14 cellular contexts compared by ENCODE assay signal in genomic region chr14:75139185-75139584, GRCh38. TPM values are rescaled to one million over a fixed set of nuclear protein-coding genes. Genes with fewer than 3 reads are reported as not detected.
DNase-seq lines count a peak whose midpoint lies in the region; ATAC-seq and TF ChIP-seq lines count a peak whose summit lies in the region.
"Had no signal": no experiment of that assay in that cellular context is flagged by ENCODE, and none has a peak within 500 bp of the region (broad histone marks: within the 10 kb centered on the region; RNA-seq: fewer than 3 reads in every experiment).

No MANE protein-coding gene starts in this region.

- TF ChIP-seq POLR2A in gastrocnemius medialis (IDR thresholded peaks at IDR 0.05), result no peak

- H3K27ac Mint-ChIP-seq in T-helper 2 cell treated with Interferon-gamma antibody and Interleukin-4, amounts not matched to agents 5 μg/mL and 100 μg/mL, for 36 hours, result no peak overlapping the region
- peak overlapping the region; percentile 47 for H3K27ac Mint-ChIP-seq in central memory CD8-positive, alpha-beta T cell (ENCODE audit: low read depth)

- intact Hi-C loops in gastrocnemius medialis (cut with DNase I; ENCODE audit: low total_unique reads), result loop anchor here (10.0 kb wide), 1 partner anchor 266 kb away; no protein-coding TSS in a partner anchor

- DNase-seq in T-helper 2 cell treated with Interferon-gamma antibody and Interleukin-4, amounts not matched to agents 5 μg/mL and 100 μg/mL, for 36 hours (ENCODE audit: low spot score), result no peak
- DNase-seq in T-helper 2 cell (no peak), gastrocnemius medialis (no peak), osteoblast (ENCODE audit: insufficient read length, low spot score, missing footprints) (no peak), GM23248 (no peak)
- no peak for DNase-seq in central memory CD8-positive, alpha-beta T cell (ENCODE audit: low spot score in 2 of 2)
- no peak for DNase-seq in NK-92 treated with Interleukin-12 subunit alpha and Interleukin-12 subunit beta, amount 100 ng/mL, for 24 hours (lab: John Stamatoyannopoulos, UW)
- DNase-seq: 8988T, NCI-H1436 treated with DMSO at 0.1 percent for 48 hours, NCI-H510A treated with DMSO at 0.1 percent for 48 hours, posterior cingulate gyrus had no signal

- peaks cover 24% of the 10 kb centered on the region for H3K4me1 ChIP-seq in Loucy (ENCODE audit: insufficient read depth, low read length, poor library complexity, severe bottlenecking)
- peaks cover 37 to 40% of the 10 kb centered on the region in 2 donors for H3K4me1 ChIP-seq in gastrocnemius medialis
- no peaks in the 10 kb centered on the region for H3K4me1 ChIP-seq in osteoblast (ENCODE audit: insufficient read depth, low read length)
- no peaks in the 10 kb centered on the region for H3K4me1 ChIP-seq in GM23248 (ENCODE audit: insufficient read depth)

- H3K4me3 ChIP-seq in Loucy (ENCODE audit: low read length, poor library complexity, severe bottlenecking) (no peak overlapping the region), gastrocnemius medialis (no peak overlapping the region), osteoblast (ENCODE audit: insufficient read depth, low read length) (no peak overlapping the region), GM23248 (no peak overlapping the region)
- H3K4me3 ChIP-seq: smooth muscle cell had no signal

- H3K9ac ChIP-seq in Loucy (ENCODE audit: low read depth, low read length, poor library complexity, severe bottlenecking) (peak overlapping the region; percentile 6), GM23248 (no peak overlapping the region)

- peaks cover 27% of the 10 kb centered on the region for H3K4me1 Mint-ChIP-seq in T-helper 2 cell treated with Interferon-gamma antibody and Interleukin-4, amounts not matched to agents 5 μg/mL and 100 μg/mL, for 36 hours (ENCODE audit: low read depth)
- H3K4me1 Mint-ChIP-seq in central memory CD8-positive, alpha-beta T cell, result peaks cover 50% of the 10 kb centered on the region

- no peaks in the 10 kb centered on the region for H3K27me3 Mint-ChIP-seq in T-helper 2 cell treated with Interferon-gamma antibody and Interleukin-4, amounts not matched to agents 5 μg/mL and 100 μg/mL, for 36 hours (ENCODE audit: low read depth)
- no peaks in the 10 kb centered on the region for H3K27me3 Mint-ChIP-seq in central memory CD8-positive, alpha-beta T cell

- peaks cover 20% of the 10 kb centered on the region for H4K20me1 ChIP-seq in Loucy (ENCODE audit: insufficient read depth, low read length, poor library complexity, severe bottlenecking)
- no peaks in the 10 kb centered on the region for H4K20me1 ChIP-seq in osteoblast (ENCODE audit: insufficient read depth, low read length)
- no peaks in the 10 kb centered on the region for H4K20me1 ChIP-seq in GM23248 (ENCODE audit: insufficient read depth)

- H3K4me2 ChIP-seq in Loucy (ENCODE audit: low read depth, low read length, poor library complexity, severe bottlenecking), result no peak overlapping the region
- no peak overlapping the region for H3K4me2 ChIP-seq in osteoblast (ENCODE audit: insufficient read depth, low read length)
- H3K4me2 ChIP-seq in GM23248 (ENCODE audit: unreplicated experiment), result no peak overlapping the region
- H3K4me2 ChIP-seq: smooth muscle cell had no signal

- no peaks in the 10 kb centered on the region for H3F3A ChIP-seq in Loucy (ENCODE audit: low read depth)
- H3F3A ChIP-seq in GM23248 (ENCODE audit: insufficient read depth), result 0 out of 2 replicates have a peak, but pooled peaks cover 5% of the 10 kb centered on the region

- in situ Hi-C loops in gastrocnemius medialis (cut with MboI; ENCODE audit: low sequenced_read_pairs in 4 of 4), result loop anchor here in 2 of 4 donors (10.0 to 25.0 kb wide), 2 partner anchors 346 to 348 kb away; no protein-coding TSS in a partner anchor
- in situ Hi-C loops in GM23248 (cut with MboI), result loop anchor here (25.0 kb wide), 1 partner anchor 323 kb away; no protein-coding TSS in a partner anchor

- peaks cover 33% of the 10 kb centered on the region for H3K36me3 Mint-ChIP-seq in T-helper 2 cell treated with Interferon-gamma antibody and Interleukin-4, amounts not matched to agents 5 μg/mL and 100 μg/mL, for 36 hours (ENCODE audit: low read depth)
- peaks cover 23% of the 10 kb centered on the region for H3K36me3 Mint-ChIP-seq in central memory CD8-positive, alpha-beta T cell (ENCODE audit: insufficient read depth)

- H3K27ac ChIP-seq in gastrocnemius medialis, result peak overlapping the region; percentile 7 to 59 (median 48)
- no peak overlapping the region for H3K27ac ChIP-seq in osteoblast (ENCODE audit: low read depth, low read length)
- no peak overlapping the region for H3K27ac ChIP-seq in GM23248

- 94 to 100% methylated on average over 2 of the region's 2 CpGs for WGBS in GM23248 (ENCODE audit: low coverage in 1 of 2, low lambda C conversion rate in 2 of 2, missing lambda C conversion rate in 2 of 2), 2 experiments

- H3K9me3 ChIP-seq in Loucy (ENCODE audit: insufficient read depth, low read depth, low read length) (no peaks in the 10 kb centered on the region), gastrocnemius medialis (no peaks in the 10 kb centered on the region), osteoblast (ENCODE audit: low read depth, low read length) (no peaks in the 10 kb centered on the region), GM23248 (ENCODE audit: low read depth) (no peaks in the 10 kb centered on the region)

- H3K9me2 ChIP-seq in Loucy (replicated peaks; ENCODE audit: low read depth, low read length) (no peaks in the 10 kb centered on the region), GM23248 (ENCODE audit: insufficient read depth) (no peaks in the 10 kb centered on the region)

- no peak for ATAC-seq in central memory CD8-positive, alpha-beta T cell (replicated peaks; ENCODE audit: extremely low read depth, poor library complexity, severe bottlenecking)
- ATAC-seq in gastrocnemius medialis, result no peak
- ATAC-seq: Panc1 had no signal

- H3K9me3 Mint-ChIP-seq in T-helper 2 cell treated with Interferon-gamma antibody and Interleukin-4, amounts not matched to agents 5 μg/mL and 100 μg/mL, for 36 hours, result no peaks in the 10 kb centered on the region
- no peaks in the 10 kb centered on the region for H3K9me3 Mint-ChIP-seq in central memory CD8-positive, alpha-beta T cell

- peaks cover 49% of the 10 kb centered on the region for H3K79me2 ChIP-seq in Loucy (ENCODE audit: insufficient read depth, low read length)
- H3K79me2 ChIP-seq in osteoblast (ENCODE audit: insufficient read depth, low read length), result peaks cover 69% of the 10 kb centered on the region
- H3K79me2 ChIP-seq in GM23248 (ENCODE audit: insufficient read depth), result peaks cover 94% of the 10 kb centered on the region

- H2AFZ ChIP-seq in Loucy (ENCODE audit: low read length) (no peak overlapping the region), osteoblast (ENCODE audit: low read length) (no peak overlapping the region), GM23248 (no peak overlapping the region)

- H3K27me3 ChIP-seq in Loucy (ENCODE audit: insufficient read depth, low read length, poor library complexity, severe bottlenecking) (no peaks in the 10 kb centered on the region), gastrocnemius medialis (no peaks in the 10 kb centered on the region), osteoblast (ENCODE audit: insufficient read depth, low read length) (no peaks in the 10 kb centered on the region), GM23248 (replicated peaks; ENCODE audit: insufficient read depth) (no peaks in the 10 kb centered on the region)

- H3K36me3 ChIP-seq in Loucy (ENCODE audit: insufficient read depth, low read length), result peaks cover 30% of the 10 kb centered on the region
- peaks cover 0 to 15% of the 10 kb centered on the region in 2 donors for H3K36me3 ChIP-seq in gastrocnemius medialis
- H3K36me3 ChIP-seq in osteoblast (ENCODE audit: insufficient read depth, low read length), result peaks cover 19% of the 10 kb centered on the region
- H3K36me3 ChIP-seq in GM23248 (ENCODE audit: low read depth), result peaks cover 12% of the 10 kb centered on the region; the same call in 1 of the 2 replicates

- peak overlapping the region; percentile 63 for H3K4me3 Mint-ChIP-seq in T-helper 2 cell treated with Interferon-gamma antibody and Interleukin-4, amounts not matched to agents 5 μg/mL and 100 μg/mL, for 36 hours
- H3K4me3 Mint-ChIP-seq in central memory CD8-positive, alpha-beta T cell, result no peak overlapping the region

- no peak for TF ChIP-seq CTCF in Loucy (conservative IDR thresholded peaks at IDR 0.05; ENCODE audit: low read length)
- no peak for TF ChIP-seq CTCF in gastrocnemius medialis (IDR thresholded peaks at IDR 0.05 in 4 of 5, conservative IDR thresholded peaks at IDR 0.05 in 1 of 5)
- TF ChIP-seq CTCF in osteoblast (IDR thresholded peaks at IDR 0.05; ENCODE audit: extremely low read depth, low read depth, low read length), result no peak

RNA-seq across cellular contexts. Expression of gene NEK9, which starts 12.3 kb away (rescaled TPM):
- 10 to 100 TPM; 36.3 to 93.2 (median 42.6) TPM for total RNA-seq in gastrocnemius medialis
- 42.7 and 44.5 TPM in 2 replicates for total RNA-seq in osteoblast
- 27.6 and 41.0 TPM in 2 replicates for total RNA-seq in GM23248 (2014; rRNA removed; shearing (Covaris generic))
- 41.2 and 47.6 TPM in 2 replicates for polyA plus RNA-seq in GM23248 (2016; fragmentation: Nextera tagmentation; extraction: Ambion mirVana)

RNA-seq across cellular contexts. Expression of gene TMED10, which starts 37.2 kb away (rescaled TPM):
- total RNA-seq in gastrocnemius medialis (100 to 1,000 TPM; 161 to 362 (median 255) TPM), osteoblast (306 and 314 TPM in 2 replicates)
- 359 and 363 TPM in 2 replicates for total RNA-seq in GM23248 (2014; rRNA removed; shearing (Covaris generic))
- polyA plus RNA-seq in GM23248 (2016; fragmentation: Nextera tagmentation; extraction: Ambion mirVana), result 540 and 553 TPM in 2 replicates

Comparison
In these comparisons a context has a peak if more than half of its experiments do, and no peak if none do; other contexts are left out.
1. H3K27ac ChIP-seq: peak in gastrocnemius medialis (4 of 4); none in osteoblast (single experiment) and GM23248 (single experiment).